ENCODE assay signal across 20 cellular contexts in the genomic region with DNA sequence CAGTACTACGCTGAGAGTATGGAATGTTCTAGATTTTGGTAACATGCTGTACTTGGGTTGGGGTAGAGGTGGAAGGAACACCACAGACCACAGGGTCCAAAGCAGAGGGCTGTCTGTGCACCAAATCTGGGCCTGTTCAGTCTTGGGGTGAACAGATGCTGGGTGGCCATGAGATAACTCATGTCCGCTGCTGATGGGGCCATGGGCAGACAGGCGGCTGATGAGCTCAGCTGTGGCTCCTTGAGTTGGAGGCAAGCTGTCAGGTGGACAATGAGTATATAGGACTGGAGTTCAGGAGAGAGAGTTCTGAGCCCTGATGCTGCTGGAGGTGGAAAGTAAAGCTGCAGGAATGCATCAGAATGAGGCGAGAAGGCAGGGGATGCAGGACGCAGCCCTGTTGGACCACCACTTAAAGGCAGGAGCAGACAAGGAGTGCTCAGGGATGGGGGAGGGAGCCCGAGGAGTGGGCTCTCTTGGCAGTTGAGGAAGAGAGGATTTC. TPM values are rescaled to one million over a fixed set of nuclear protein-coding genes. Genes with fewer than 3 reads are reported as not detected.
"Had no signal": no experiment of that assay in that cellular context is flagged by ENCODE, and none has a peak within 500 bp of the region (broad histone marks: within the 10 kb centered on the region; RNA-seq: fewer than 3 reads in every experiment).

No MANE protein-coding gene starts in this region.

- H3K27me3 ChIP-seq: uterus had no signal

- H3K36me3 ChIP-seq: brain microvascular endothelial cell, tibial nerve, uterus, WERI-Rb-1 had no signal

- ATAC-seq: activated naive CD8-positive, alpha-beta T cell treated with anti-CD3 and anti-CD28 coated beads, Interleukin-2, amount 50 U/mL, for 24 hours; foreskin keratinocyte; left cardiac atrium; naive thymus-derived CD8-positive, alpha-beta T cell; T-helper 17 cell had no signal

- H3K36me3 Mint-ChIP-seq: naive thymus-derived CD8-positive, alpha-beta T cell had no signal

- DNase-seq: activated CD4-positive, alpha-beta T cell treated with anti-CD3 and anti-CD28 coated beads for 1 hour; activated CD8-positive, alpha-beta memory T cell treated with anti-CD3 and anti-CD28 coated beads for 24 hours; activated naive CD8-positive, alpha-beta T cell treated with anti-CD3 and anti-CD28 coated beads, Interleukin-2, amount 50 U/mL, for 24 hours; brain microvascular endothelial cell; central memory CD4-positive, alpha-beta T cell; foreskin keratinocyte; immature natural killer cell; left cardiac atrium; mesenchymal stem cell; naive thymus-derived CD8-positive, alpha-beta T cell; retina; T-helper 17 cell; uterus; WERI-Rb-1 had no signal

- H3K4me1 Mint-ChIP-seq: immature natural killer cell had no signal

- H3K9me3 Mint-ChIP-seq: activated naive CD8-positive, alpha-beta T cell treated with anti-CD3 and anti-CD28 coated beads, Interleukin-2, amount 50 U/mL, for 24 hours; activated T-helper 1 cell treated with anti-CD3 and anti-CD28 coated beads, Interleukin-12 subunit alpha, Interleukin-12 subunit beta, Interleukin-2, Interleukin-4 antibody, amounts not matched to agents 30 ng/mL and 10 ng/mL and 1 ng/mL, durations not matched to agents 14 hours and 24 hours and 36 hours; immature natural killer cell; naive thymus-derived CD8-positive, alpha-beta T cell; stimulated activated naive CD8-positive, alpha-beta T cell treated with anti-CD3 and anti-CD28 coated beads, Interleukin-15, Interleukin-2, amounts not matched to agents 100 ng/mL and 50 ng/mL, for 24 hours had no signal

- H3K27ac ChIP-seq: brain microvascular endothelial cell, foreskin keratinocyte, uterus, WERI-Rb-1 had no signal

- H3K4me3 ChIP-seq: mucosa of descending colon, tibial nerve, uterus had no signal

- H3K27ac Mint-ChIP-seq: activated naive CD8-positive, alpha-beta T cell treated with anti-CD3 and anti-CD28 coated beads, Interleukin-2, amount 50 U/mL, for 24 hours; activated T-helper 1 cell treated with anti-CD3 and anti-CD28 coated beads, Interleukin-12 subunit alpha, Interleukin-12 subunit beta, Interleukin-2, Interleukin-4 antibody, amounts not matched to agents 30 ng/mL and 10 ng/mL and 1 ng/mL, durations not matched to agents 14 hours and 24 hours and 36 hours; immature natural killer cell; naive thymus-derived CD8-positive, alpha-beta T cell; stimulated activated naive CD8-positive, alpha-beta T cell treated with anti-CD3 and anti-CD28 coated beads, Interleukin-15, Interleukin-2, amounts not matched to agents 100 ng/mL and 50 ng/mL, for 24 hours; T-helper 17 cell had no signal

- H3K4me1 ChIP-seq: foreskin keratinocyte had no signal

- H3K9me3 ChIP-seq: mucosa of descending colon, tibial nerve, uterus had no signal

- H3K4me3 Mint-ChIP-seq: activated naive CD8-positive, alpha-beta T cell treated with anti-CD3 and anti-CD28 coated beads, Interleukin-2, amount 50 U/mL, for 24 hours; activated T-helper 1 cell treated with anti-CD3 and anti-CD28 coated beads, Interleukin-12 subunit alpha, Interleukin-12 subunit beta, Interleukin-2, Interleukin-4 antibody, amounts not matched to agents 30 ng/mL and 10 ng/mL and 1 ng/mL, durations not matched to agents 14 hours and 24 hours and 36 hours; immature natural killer cell; naive thymus-derived CD8-positive, alpha-beta T cell; stimulated activated naive CD8-positive, alpha-beta T cell treated with anti-CD3 and anti-CD28 coated beads, Interleukin-15, Interleukin-2, amounts not matched to agents 100 ng/mL and 50 ng/mL, for 24 hours; T-helper 17 cell had no signal

- FAIRE-seq: colon had no signal

RNA-seq across cellular contexts. Expression of gene SMIM41, which starts 6.2 kb away (rescaled TPM):
- total RNA-seq: activated T-helper 1 cell treated with anti-CD3 and anti-CD28 coated beads, Interleukin-12 subunit alpha, Interleukin-12 subunit beta, Interleukin-2, Interleukin-4 antibody, amounts not matched to agents 30 ng/mL and 10 ng/mL and 1 ng/mL, durations not matched to agents 14 hours and 24 hours and 36 hours; epithelial cell of proximal tubule; foreskin keratinocyte; naive thymus-derived CD8-positive, alpha-beta T cell; T-helper 17 cell; uterus had no signal
- polyA plus RNA-seq: foreskin keratinocyte; immature natural killer cell; naive thymus-derived CD8-positive, alpha-beta T cell had no signal
